Comparison of ENCODE assay signal across 1 cellular context in the genomic region with DNA sequence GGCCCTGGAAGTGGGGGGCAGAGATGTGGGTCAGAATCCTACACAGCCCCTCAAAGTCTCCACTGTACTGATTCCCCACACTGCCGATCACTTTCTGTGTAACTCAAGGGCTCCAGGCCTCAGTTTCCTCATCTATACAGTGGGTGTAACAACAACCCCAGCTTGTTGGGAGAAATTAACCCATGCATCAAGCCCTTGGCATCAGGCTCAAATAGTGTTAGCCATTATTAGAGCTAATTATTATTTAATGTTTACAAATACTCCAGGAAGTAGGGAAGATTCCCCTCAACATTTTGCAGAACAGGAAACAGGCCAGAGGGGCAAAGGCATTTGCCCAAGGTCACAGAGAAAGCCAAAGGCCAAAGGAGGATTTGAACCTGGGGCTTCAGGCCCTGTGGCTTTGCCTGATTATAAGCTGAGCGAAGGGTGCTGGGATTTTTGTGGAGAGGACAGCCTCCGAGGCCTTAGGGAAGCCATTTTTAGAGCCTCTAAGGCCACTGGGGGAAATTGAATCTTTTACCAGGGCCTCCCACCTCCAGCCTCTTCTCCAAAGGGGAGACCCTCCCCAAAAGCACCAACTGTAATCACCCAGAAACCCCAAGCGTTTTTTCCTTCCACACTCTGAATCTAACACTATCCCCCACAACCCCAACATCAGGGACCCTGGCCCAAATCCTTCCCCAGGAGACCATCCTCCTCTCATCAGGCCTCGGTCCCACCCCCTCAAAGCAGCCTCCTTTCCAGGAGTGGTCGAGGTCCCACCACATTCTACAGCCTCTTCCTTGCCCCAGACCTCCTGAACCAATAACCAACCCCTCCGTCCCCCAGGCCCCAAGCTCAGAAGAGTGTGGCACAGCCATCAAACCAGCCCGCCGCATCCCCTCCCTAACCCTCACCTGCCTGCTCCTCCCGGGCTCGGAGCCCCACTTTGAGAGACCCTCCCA.
TF ChIP-seq lines count a peak whose summit lies in the region.

No MANE protein-coding gene starts in this region.

TF ChIP-seq in endothelial cell of umbilical vein, 7 proteins besides CTCF, POLR2A, EP300 and RAD21:
- TF ChIP-seq POLR2AphosphoS5 (IDR thresholded peaks at IDR 0.05; ENCODE audit: insufficient read depth, low read depth, low read length) (no peak), MYC (IDR thresholded peaks at IDR 0.05; ENCODE audit: low read depth, low read length) (no peak), JUN (IDR thresholded peaks at IDR 0.05; ENCODE audit: borderline replicate concordance, insufficient read depth, insufficient read length, low read depth) (no peak), FOS (IDR thresholded peaks at IDR 0.05; ENCODE audit: borderline replicate concordance, insufficient read depth, low read length) (no peak), GATA2 (IDR thresholded peaks at IDR 0.05; ENCODE audit: insufficient read depth, insufficient read length, low read depth, low read length) (no peak), EZH2 (IDR thresholded peaks at IDR 0.05; ENCODE audit: borderline replicate concordance, low read depth, low read length, severe bottlenecking) (no peak)
- TF ChIP-seq, protein P1, sequence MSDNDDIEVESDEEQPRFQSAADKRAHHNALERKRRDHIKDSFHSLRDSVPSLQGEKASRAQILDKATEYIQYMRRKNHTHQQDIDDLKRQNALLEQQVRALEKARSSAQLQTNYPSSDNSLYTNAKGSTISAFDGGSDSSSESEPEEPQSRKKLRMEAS (IDR thresholded peaks at IDR 0.05; ENCODE audit: insufficient read depth, insufficient read length) = no peak
